ENCODE assay signal across 9 cellular contexts in the genomic region with DNA sequence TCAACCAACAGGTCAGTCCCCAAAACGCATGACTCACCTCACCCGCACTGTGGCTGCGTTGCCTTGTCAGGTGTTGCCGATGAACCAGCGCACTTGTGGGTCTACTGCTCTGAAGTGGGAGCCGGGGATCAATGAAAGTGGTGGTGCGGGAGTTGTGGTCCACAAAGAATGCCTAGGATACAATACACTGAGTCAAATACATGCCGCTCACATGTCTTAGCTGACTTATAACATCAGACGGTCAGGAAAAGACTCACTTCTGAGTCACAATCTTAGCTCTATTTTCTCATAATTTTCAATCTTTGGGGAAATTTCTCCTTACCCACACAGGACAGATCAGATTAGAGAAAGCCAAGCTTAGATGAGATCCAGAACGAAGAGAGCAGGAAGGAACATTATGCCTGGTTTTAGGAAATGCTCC.
A peak's percentile ranks its signal among the peaks of the same experiment; 100 is the strongest.
DNase-seq lines count a peak whose midpoint lies in the region; ATAC-seq, FAIRE-seq and TF ChIP-seq lines count a peak whose summit lies in the region.
"Had no signal": no experiment of that assay in that cellular context is flagged by ENCODE, and none has a peak within 500 bp of the region (broad histone marks: within the 10 kb centered on the region; RNA-seq: fewer than 3 reads in every experiment).

No MANE protein-coding gene starts in this region.

- H3K27ac Mint-ChIP-seq in activated CD4-positive, alpha-beta T cell treated with anti-CD3 and anti-CD28 coated beads for 36 hours: peak overlapping the region; percentile 64

- CTCF ChIA-PET in activated CD4-positive, alpha-beta T cell treated with anti-CD3 and anti-CD28 coated beads for 36 hours (lab: Charles Lee): interaction anchor here (0.6 to 2.3 kb wide), 22 partner anchors 11 to 211 kb away, joined by 3 to 14 read pairs (median 4); a partner anchor contains a TSS

- H3K4me3 Mint-ChIP-seq in activated CD4-positive, alpha-beta T cell treated with anti-CD3 and anti-CD28 coated beads for 36 hours: peak overlapping the region; percentile 0
- H3K4me3 Mint-ChIP-seq: neural crest cell had no signal

- H3K4me1 Mint-ChIP-seq in activated CD4-positive, alpha-beta T cell treated with anti-CD3 and anti-CD28 coated beads for 36 hours: peaks cover 66% of the 10 kb centered on the region

- TF ChIP-seq POLR2A in H54 (IDR thresholded peaks at IDR 0.05; ENCODE audit: low read depth, low read length) (no peak), uterus (IDR thresholded peaks at IDR 0.05) (no peak)

- H3K4me1 ChIP-seq in uterus: no peaks in the 10 kb centered on the region

- POLR2A ChIA-PET in activated CD4-positive, alpha-beta T cell treated with anti-CD3 and anti-CD28 coated beads for 36 hours (lab: Charles Lee): interaction anchor here (0.6 to 1.0 kb wide), 6 partner anchors 46 to 200 kb away, joined by 3 to 5 read pairs (median 3); no protein-coding TSS in a partner anchor

- no peak for DNase-seq in H54 (ENCODE audit: insufficient read length, low spot score)
- peak; percentile 80 for DNase-seq in activated CD4-positive, alpha-beta T cell treated with anti-CD3 and anti-CD28 coated beads for 36 hours
- DNase-seq in dedifferentiated amniotic fluid mesenchymal stem cell (ENCODE audit: extremely low spot score): peak; percentile 74
- DNase-seq in stimulated activated CD4-positive, alpha-beta T cell treated with anti-CD3 and anti-CD28 coated beads, Interleukin-1b, Interleukin-23, amount 100 ng/mL, for 24 hours (ENCODE audit: low read depth in 4 of 4, low spot score in 1 of 4): peak in 3 of 4 experiments; percentile 16 to 49 (median 37)
- DNase-seq in DMS53 (lab: John Stamatoyannopoulos, UW): no peak
- no peak for DNase-seq in dorsolateral prefrontal cortex
- no peak for DNase-seq in NCI-H1694 treated with DMSO at 0.1 percent for 48 hours (lab: John Stamatoyannopoulos, UW)
- DNase-seq in uterus: no peak

- H3K9me3 Mint-ChIP-seq in activated CD4-positive, alpha-beta T cell treated with anti-CD3 and anti-CD28 coated beads for 36 hours (ENCODE audit: low read depth): peaks cover 6% of the 10 kb centered on the region

- H3K4me3 ChIP-seq in dorsolateral prefrontal cortex: no peak overlapping the region
- no peak overlapping the region for H3K4me3 ChIP-seq in uterus

- FAIRE-seq in H54 (lab: Jason Lieb, UNC): peak; percentile 87

- peak; percentile 53 for ATAC-seq in activated CD4-positive, alpha-beta T cell treated with anti-CD3 and anti-CD28 coated beads for 36 hours

- intact Hi-C loops in activated CD4-positive, alpha-beta T cell treated with anti-CD3 and anti-CD28 coated beads for 36 hours (cut with DNase I, micrococcal nuclease): loop anchor here in 1 of 2 experiments (10.0 kb wide), 1 partner anchor 1226 kb away; a partner anchor contains a TSS
- intact Hi-C loops in dorsolateral prefrontal cortex (cut with DNase I): no loop called here
- intact Hi-C loops in uterus (cut with DNase I; ENCODE audit: low total_unique reads): no loop called here

- H3K27me3 ChIP-seq in dorsolateral prefrontal cortex: no peaks in the 10 kb centered on the region
- no peaks in the 10 kb centered on the region for H3K27me3 ChIP-seq in uterus

- H3K9me3 ChIP-seq in uterus: no peaks in the 10 kb centered on the region

- no peaks in the 10 kb centered on the region for H3K36me3 ChIP-seq in uterus

- no peak for TF ChIP-seq CTCF in dorsolateral prefrontal cortex (IDR thresholded peaks at IDR 0.05 in 54 of 56, conservative IDR thresholded peaks at IDR 0.05 in 2 of 56; ENCODE audit: low read depth in 1 of 56, partially characterized antibody in 56 of 56)
- no peak for TF ChIP-seq CTCF in uterus (IDR thresholded peaks at IDR 0.05)

- no peaks in the 10 kb centered on the region for H3K27me3 Mint-ChIP-seq in activated CD4-positive, alpha-beta T cell treated with anti-CD3 and anti-CD28 coated beads for 36 hours

- H3K27ac ChIP-seq in dorsolateral prefrontal cortex (no peak overlapping the region), uterus (no peak overlapping the region)

- peaks cover 6% of the 10 kb centered on the region for H3K36me3 Mint-ChIP-seq in activated CD4-positive, alpha-beta T cell treated with anti-CD3 and anti-CD28 coated beads for 36 hours (ENCODE audit: low read depth)

Comparison
In these comparisons a context has a peak if more than half of its experiments do, and no peak if none do; other contexts are left out.
1. DNase-seq: peak in activated CD4-positive, alpha-beta T cell treated with anti-CD3 and anti-CD28 coated beads for 36 hours (single experiment), dedifferentiated amniotic fluid mesenchymal stem cell (single experiment) and stimulated activated CD4-positive, alpha-beta T cell treated with anti-CD3 and anti-CD28 coated beads, Interleukin-1b, Interleukin-23, amount 100 ng/mL, for 24 hours (3 of 4); none in H54 (single experiment), DMS53 (single experiment), dorsolateral prefrontal cortex (0 of 10), NCI-H1694 treated with DMSO at 0.1 percent for 48 hours (single experiment) and uterus (0 of 2).